Comparison of ENCODE assay signal across 28 cellular contexts in genomic region chr22:37514526-37515051, GRCh38. TPM values are rescaled to one million over a fixed set of nuclear protein-coding genes. Genes with fewer than 3 reads are reported as not detected.
DNase-seq lines count a peak whose midpoint lies in the region; ATAC-seq and TF ChIP-seq lines count a peak whose summit lies in the region.
"Had no signal": no experiment of that assay in that cellular context is flagged by ENCODE, and none has a peak within 500 bp of the region (broad histone marks: within the 10 kb centered on the region; RNA-seq: fewer than 3 reads in every experiment).

No MANE protein-coding gene starts in this region.

- CTCF ChIA-PET in IMR-90 (lab: Yijun Ruan, JAX): no interaction called here

- no peaks in the 10 kb centered on the region for H3K27me3 Mint-ChIP-seq in osteocyte (ENCODE audit: unreplicated experiment)
- H3K27me3 Mint-ChIP-seq in activated CD4-positive, alpha-beta T cell treated with anti-CD3 and anti-CD28 coated beads, Interleukin-2, amount 10 ng/mL, durations not matched to agents 24 days and 14 days: peaks cover 25% of the 10 kb centered on the region

- H3K4ac ChIP-seq in IMR-90 (ENCODE audit: low read depth, low read length): no peak overlapping the region; the same call in 1 of the 2 replicates

- no peak overlapping the region for H3K4me3 Mint-ChIP-seq in osteocyte (ENCODE audit: unreplicated experiment)
- H3K4me3 Mint-ChIP-seq in activated CD4-positive, alpha-beta T cell treated with anti-CD3 and anti-CD28 coated beads, Interleukin-2, amount 10 ng/mL, durations not matched to agents 24 days and 14 days: no peak overlapping the region
- H3K4me3 Mint-ChIP-seq: activated naive CD8-positive, alpha-beta T cell; CD4-positive, CD25-positive, alpha-beta regulatory T cell; IgD-negative memory B cell; memory B cell; T-cell had no signal

- no peak overlapping the region for H3K23ac ChIP-seq in IMR-90 (ENCODE audit: low read depth, low read length)

- in situ Hi-C loops in IMR-90 (cut with MboI; ENCODE audit: low sequenced_read_pairs): no loop called here

- DNase-seq in NCI-H2227 (lab: John Stamatoyannopoulos, UW; ENCODE audit: unreplicated experiment) (peak; percentile 26), NCI-H2227 treated with DMSO at 0.1 percent for 48 hours (lab: John Stamatoyannopoulos, UW) (no peak), IMR-90 (no peak), body of pancreas (no peak), osteocyte (ENCODE audit: extremely low spot score, unreplicated experiment) (no peak), NCI-H146 (lab: John Stamatoyannopoulos, UW) (no peak)
- DNase-seq in activated CD4-positive, alpha-beta T cell treated with anti-CD3 and anti-CD28 coated beads, Interleukin-2, amount 10 ng/mL, durations not matched to agents 24 days and 14 days: no peak
- DNase-seq: 8988T; activated effector memory CD4-positive, alpha-beta T cell treated with Interleukin-2 at 50 U/mL for 16 hours; activated T-cell treated with anti-CD3 and anti-CD28 coated beads for 4 hours; anterior cingulate cortex; caudate nucleus; CD4-positive, CD25-positive, alpha-beta regulatory T cell; cortex of kidney; head of caudate nucleus; NCI-H1092 treated with DMSO at 0.1 percent for 48 hours; NCI-H2029 treated with DMSO at 0.1 percent for 48 hours; NCI-H446 treated with DMSO at 0.1 percent for 48 hours; NK-92 treated with Interleukin-12 subunit alpha and Interleukin-12 subunit beta, amount 100 ng/mL, for 24 hours; stimulated activated naive CD4-positive, alpha-beta T cell treated with Interleukin-2 at 50 U/mL for 16 hours; T-cell had no signal

- peaks cover 74% of the 10 kb centered on the region for H3K4me1 Mint-ChIP-seq in osteocyte (ENCODE audit: unreplicated experiment)
- peaks cover 4% of the 10 kb centered on the region for H3K4me1 Mint-ChIP-seq in activated CD4-positive, alpha-beta T cell treated with anti-CD3 and anti-CD28 coated beads, Interleukin-2, amount 10 ng/mL, durations not matched to agents 24 days and 14 days
- H3K4me1 Mint-ChIP-seq: memory B cell had no signal

- H3K56ac ChIP-seq in IMR-90 (ENCODE audit: extremely low read depth, insufficient read depth, low read length): no peak overlapping the region

- H2AFZ ChIP-seq in IMR-90 (replicated peaks; ENCODE audit: low read length, poor library complexity): no peak overlapping the region

- H3K9ac ChIP-seq in IMR-90 (ENCODE audit: low read depth, low read length): no peak overlapping the region

- no peak overlapping the region for H2BK5ac ChIP-seq in IMR-90 (ENCODE audit: low read depth, low read length, poor library complexity, severe bottlenecking)

- WGBS in IMR-90 (ENCODE audit: extremely low coverage in 2 of 2, insufficient read length in 1 of 2), 2 experiments: 98% methylated on average over 6 of the region's 15 CpGs; no CpG with 5 or more reads in 1 of the 2 experiments
- 28 to 49% methylated on average over 5 to 15 of the region's 15 CpGs for WGBS in body of pancreas, 2 donors

- H3K4me1 ChIP-seq in IMR-90 (ENCODE audit: control insufficient read depth, insufficient read depth, low read length) (peaks cover 18% of the 10 kb centered on the region), body of pancreas (peaks cover 52% of the 10 kb centered on the region)

- H3K27ac ChIP-seq in IMR-90 (ENCODE audit: insufficient read depth, low read length) (no peak overlapping the region), body of pancreas (peak overlapping the region; percentile 54 to 92 (median 86))
- H3K27ac ChIP-seq: SJSA1, thoracic aorta had no signal

- peaks cover 14% of the 10 kb centered on the region; the same call in 1 of the 2 replicates for H4K20me1 ChIP-seq in IMR-90 (ENCODE audit: insufficient read depth, low read length)

- H4K5ac ChIP-seq in IMR-90 (ENCODE audit: low read depth, low read length): no peak overlapping the region

- peaks cover 3% of the 10 kb centered on the region for H3K9me3 Mint-ChIP-seq in osteocyte (ENCODE audit: unreplicated experiment)
- H3K9me3 Mint-ChIP-seq in activated CD4-positive, alpha-beta T cell treated with anti-CD3 and anti-CD28 coated beads, Interleukin-2, amount 10 ng/mL, durations not matched to agents 24 days and 14 days: no peaks in the 10 kb centered on the region
- H3K9me3 Mint-ChIP-seq: CD4-positive, CD25-positive, alpha-beta regulatory T cell; T-cell had no signal

- no peak overlapping the region for H2BK120ac ChIP-seq in IMR-90 (ENCODE audit: low read depth, low read length)

- no peak overlapping the region for H2AK9ac ChIP-seq in IMR-90 (replicated peaks; ENCODE audit: low read depth, low read length, poor library complexity)

- no peak overlapping the region for H3K18ac ChIP-seq in IMR-90 (ENCODE audit: low read depth, low read length)

- H3K9me1 ChIP-seq in IMR-90 (ENCODE audit: insufficient read depth, low read length): peaks cover 8% of the 10 kb centered on the region

- no peak overlapping the region for H4K91ac ChIP-seq in IMR-90 (ENCODE audit: insufficient read depth, low read depth, low read length)

- peak overlapping the region; percentile 56 for H3K27ac Mint-ChIP-seq in osteocyte (ENCODE audit: unreplicated experiment)
- H3K27ac Mint-ChIP-seq in activated CD4-positive, alpha-beta T cell treated with anti-CD3 and anti-CD28 coated beads, Interleukin-2, amount 10 ng/mL, durations not matched to agents 24 days and 14 days: no peak overlapping the region
- H3K27ac Mint-ChIP-seq: activated naive CD8-positive, alpha-beta T cell; CD4-positive, CD25-positive, alpha-beta regulatory T cell; IgD-negative memory B cell; memory B cell; T-cell had no signal

- no peak for TF ChIP-seq RAD21 in IMR-90 (IDR thresholded peaks at IDR 0.05; ENCODE audit: low read length)

- ATAC-seq in IMR-90 (ENCODE audit: low read depth) (no peak), body of pancreas (no peak), HG02884 (IDR thresholded peaks at IDR 0.05; ENCODE audit: unreplicated experiment) (no peak)
- ATAC-seq: activated CD4-positive, CD25-positive, alpha-beta regulatory T cell treated with anti-CD3 and anti-CD28 coated beads, Interleukin-2, amount 50 U/mL, for 24 hours; T-cell had no signal

- H3K4me3 ChIP-seq in IMR-90 (ENCODE audit: insufficient read depth, low read depth, low read length) (no peak overlapping the region), body of pancreas (no peak overlapping the region)
- H3K4me3 ChIP-seq: SJSA1, thoracic aorta had no signal

- POLR2A ChIA-PET in IMR-90 (lab: Charles Lee; ENCODE audit: unreplicated experiment): no interaction called here

- no peak overlapping the region for H2BK20ac ChIP-seq in IMR-90 (ENCODE audit: low read depth, low read length)

- H3K27me3 ChIP-seq in IMR-90 (ENCODE audit: control insufficient read depth, insufficient read depth, low read length) (no peaks in the 10 kb centered on the region), body of pancreas (no peaks in the 10 kb centered on the region)
- H3K27me3 ChIP-seq: SJSA1 had no signal

- TF ChIP-seq POLR2A in IMR-90 (IDR thresholded peaks at IDR 0.05; ENCODE audit: low read depth, low read length) (no peak), body of pancreas (IDR thresholded peaks at IDR 0.05) (no peak)

- H2AK5ac ChIP-seq in IMR-90 (ENCODE audit: low read depth, low read length): peak overlapping the region; percentile 51; the same call in 1 of the 2 replicates

- H3K36me3 Mint-ChIP-seq in osteocyte (ENCODE audit: unreplicated experiment): peaks cover 20% of the 10 kb centered on the region
- no peaks in the 10 kb centered on the region for H3K36me3 Mint-ChIP-seq in activated CD4-positive, alpha-beta T cell treated with anti-CD3 and anti-CD28 coated beads, Interleukin-2, amount 10 ng/mL, durations not matched to agents 24 days and 14 days (ENCODE audit: low read depth)
- H3K36me3 Mint-ChIP-seq: activated naive CD8-positive, alpha-beta T cell; CD4-positive, CD25-positive, alpha-beta regulatory T cell; IgD-negative memory B cell; T-cell had no signal

- H3K9me3 ChIP-seq in IMR-90 (ENCODE audit: control insufficient read depth, insufficient read depth, low read length) (no peaks in the 10 kb centered on the region), body of pancreas (no peaks in the 10 kb centered on the region)
- H3K9me3 ChIP-seq: thoracic aorta had no signal

- dilution Hi-C loops in IMR-90 (cut with HindIII; ENCODE audit: low sequenced_read_pairs, unreplicated experiment): no loop called here

- no peak overlapping the region for H2BK15ac ChIP-seq in IMR-90 (ENCODE audit: low read depth, low read length)

- H3K4me2 ChIP-seq in IMR-90 (ENCODE audit: low read depth, low read length): no peak overlapping the region

- H3K79me1 ChIP-seq in IMR-90 (ENCODE audit: low read depth in 1 of 2, low read length in 2 of 2): peaks cover 9 to 32% of the 10 kb centered on the region in 2 experiments

- no peak overlapping the region for H3K14ac ChIP-seq in IMR-90 (replicated peaks; ENCODE audit: low read depth, low read length)

- intact Hi-C loops in IMR-90 (cut with micrococcal nuclease) (no loop called here), body of pancreas (cut with DNase I) (no loop called here)
- intact Hi-C loops in activated CD4-positive, alpha-beta T cell treated with anti-CD3 and anti-CD28 coated beads, Interleukin-2, amount 10 ng/mL, durations not matched to agents 24 days and 14 days (cut with micrococcal nuclease): no loop called here

- no peak overlapping the region for H4K8ac ChIP-seq in IMR-90 (ENCODE audit: low read depth in 2 of 2, low read length in 2 of 2)

- TF ChIP-seq CTCF in IMR-90 (conservative IDR thresholded peaks at IDR 0.05; ENCODE audit: low read depth, low read length) (no peak), body of pancreas (IDR thresholded peaks at IDR 0.05) (no peak), osteocyte (IDR thresholded peaks at IDR 0.05) (no peak)

- peaks cover 9% of the 10 kb centered on the region; the same call in 1 of the 2 replicates for H3K36me3 ChIP-seq in IMR-90 (ENCODE audit: control insufficient read depth, insufficient read depth, low read length)
- no peaks in the 10 kb centered on the region for H3K36me3 ChIP-seq in body of pancreas (replicated peaks in 1 of 2; ENCODE audit: insufficient read depth in 1 of 2, low read depth in 2 of 2)
- H3K36me3 ChIP-seq: thoracic aorta had no signal

- no TSS peak for BruUV-seq in IMR-90 (replicated peaks; lab: Mats Ljungman, UMichigan)

RNA-seq across cellular contexts. Expression of gene CARD10, which starts 4.6 kb away (rescaled TPM):
- 6.1 TPM in 2 replicates for total RNA-seq in IMR-90 (2012; rRNA removed)
- polyA plus RNA-seq in IMR-90 (2012; rRNA removed): 18.4 and 19.8 TPM in 2 replicates
- 9.8 and 18.6 TPM in 2 replicates for polyA plus RNA-seq in IMR-90 (2012; cell fraction: cytosol; rRNA removed)
- 23.8 and 66.7 TPM in 2 replicates for polyA plus RNA-seq in IMR-90 (2012; cell fraction: nucleus; rRNA removed; ENCODE audit: low replicate concordance)
- 10 to 100 TPM; 17.4 to 28.7 TPM for total RNA-seq in body of pancreas
- total RNA-seq in osteocyte: 29.2 and 31.5 TPM in 2 replicates
- not detected in 2 replicates for total RNA-seq in activated CD4-positive, alpha-beta T cell treated with anti-CD3 and anti-CD28 coated beads, Interleukin-2, amount 10 ng/mL, durations not matched to agents 24 days and 14 days
- total RNA-seq: CD4-positive, CD25-positive, alpha-beta regulatory T cell had no signal
- polyA plus RNA-seq: CD4-positive, CD25-positive, alpha-beta regulatory T cell; IgD-negative memory B cell had no signal

RNA-seq across cellular contexts. Expression of gene MFNG, which starts 28.4 kb away (rescaled TPM):
- total RNA-seq in IMR-90 (2012; rRNA removed): not detected in 2 replicates
- polyA plus RNA-seq in IMR-90 (2012; rRNA removed): 0.15 and 0.24 TPM in 2 replicates
- polyA plus RNA-seq in IMR-90 (2012; cell fraction: cytosol; rRNA removed): 0.08 and 0.34 TPM in 2 replicates
- 0.91 and 1.7 TPM in 2 replicates for polyA plus RNA-seq in IMR-90 (2012; cell fraction: nucleus; rRNA removed; ENCODE audit: low replicate concordance)
- total RNA-seq in body of pancreas: 1 to 10 TPM; 3.0 to 7.3 TPM
- total RNA-seq in osteocyte: 1.5 and 2.3 TPM in 2 replicates
- 207 and 231 TPM in 2 replicates for total RNA-seq in activated CD4-positive, alpha-beta T cell treated with anti-CD3 and anti-CD28 coated beads, Interleukin-2, amount 10 ng/mL, durations not matched to agents 24 days and 14 days
- total RNA-seq: SJSA1 had no signal

RNA-seq across cellular contexts. Expression of gene CDC42EP1, which starts 45.7 kb away (rescaled TPM):
- total RNA-seq in IMR-90 (2012; rRNA removed): 4.7 and 6.1 TPM in 2 replicates
- 47.3 and 59.2 TPM in 2 replicates for polyA plus RNA-seq in IMR-90 (2012; rRNA removed)
- 34.5 and 61.4 TPM in 2 replicates for polyA plus RNA-seq in IMR-90 (2012; cell fraction: cytosol; rRNA removed)
- polyA plus RNA-seq in IMR-90 (2012; cell fraction: nucleus; rRNA removed; ENCODE audit: low replicate concordance): 18.1 and 44.7 TPM in 2 replicates
- total RNA-seq in body of pancreas: 10 to 100 TPM; 73.2 to 84.7 TPM
- total RNA-seq in osteocyte: 282 and 283 TPM in 2 replicates
- total RNA-seq in activated CD4-positive, alpha-beta T cell treated with anti-CD3 and anti-CD28 coated beads, Interleukin-2, amount 10 ng/mL, durations not matched to agents 24 days and 14 days: 1.0 and 1.2 TPM in 2 replicates
- total RNA-seq: CD4-positive, CD25-positive, alpha-beta regulatory T cell had no signal
- polyA plus RNA-seq: CD4-positive, CD25-positive, alpha-beta regulatory T cell had no signal

Comparison
In these comparisons a context has a peak if more than half of its experiments do, and no peak if none do; other contexts are left out.
1. RNA of gene MFNG, which starts 28.4 kb away (total RNA-seq): 207 to 231 TPM in activated CD4-positive, alpha-beta T cell treated with anti-CD3 and anti-CD28 coated beads, Interleukin-2, amount 10 ng/mL, durations not matched to agents 24 days and 14 days; 3.0 to 7.3 TPM in body of pancreas, 1.5 to 2.3 TPM in osteocyte and not detected in IMR-90; every median in the first group is over 10 times any median in the second.
2. RNA of gene CDC42EP1, which starts 45.7 kb away (total RNA-seq): 282 to 283 TPM in osteocyte and 73.2 to 84.7 TPM in body of pancreas; 4.7 to 6.1 TPM in IMR-90 and 1.0 to 1.2 TPM in activated CD4-positive, alpha-beta T cell treated with anti-CD3 and anti-CD28 coated beads, Interleukin-2, amount 10 ng/mL, durations not matched to agents 24 days and 14 days; every median in the first group is over 10 times any median in the second.